Comparison of ENCODE assay signal across 23 cellular contexts in the genomic region with DNA sequence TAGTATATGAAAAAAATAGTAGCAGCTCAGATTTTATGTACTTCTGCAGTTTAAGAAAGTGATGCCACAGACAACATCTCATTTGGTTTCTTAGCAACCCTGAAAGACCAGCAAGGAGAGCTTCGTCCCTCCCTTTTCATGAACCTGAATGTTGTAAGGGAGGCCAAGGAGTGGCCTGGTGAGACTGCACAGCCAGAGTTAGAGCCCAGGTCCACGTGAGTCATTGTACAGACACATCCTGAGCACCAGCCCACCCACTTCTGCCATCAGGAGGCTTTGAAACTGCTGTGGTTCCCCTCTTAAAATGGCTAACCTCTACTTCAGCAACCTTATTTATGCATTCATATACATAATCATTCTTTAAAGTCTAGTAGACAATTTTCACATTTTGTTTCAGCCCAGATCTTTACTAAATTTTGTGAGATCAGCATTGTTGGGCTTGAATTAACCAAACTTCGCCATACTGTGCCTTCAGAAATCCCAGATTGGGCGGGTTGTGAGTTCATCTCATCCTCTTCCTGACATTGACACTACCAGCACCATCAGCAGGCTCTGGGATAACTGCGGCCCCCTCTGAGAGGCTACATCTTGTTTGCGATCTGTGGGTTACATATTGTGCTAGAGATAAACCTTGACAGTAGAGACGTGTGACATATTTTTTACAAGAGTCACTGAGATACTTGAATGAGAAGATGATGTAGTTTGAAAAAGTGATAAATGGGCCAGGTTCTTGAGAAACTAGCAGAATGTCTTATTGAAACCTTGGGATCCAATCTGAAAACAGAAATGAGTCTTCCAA.
DNase-seq lines count a peak whose midpoint lies in the region; ATAC-seq, FAIRE-seq and TF ChIP-seq lines count a peak whose summit lies in the region.
"Had no signal": no experiment of that assay in that cellular context is flagged by ENCODE, and none has a peak within 500 bp of the region (broad histone marks: within the 10 kb centered on the region; RNA-seq: fewer than 3 reads in every experiment).

No MANE protein-coding gene starts in this region.

- no TSS peak for BruUV-seq in mammary epithelial cell (replicated peaks; lab: Mats Ljungman, UMichigan)

- intact Hi-C loops in mammary epithelial cell (cut with micrococcal nuclease): loop anchor here (2.0 kb wide), 1 partner anchor 317 kb away; no protein-coding TSS in a partner anchor
- intact Hi-C loops in pancreas (cut with DNase I): loop anchor here in 2 of 3 donors (5.0 to 10.0 kb wide), 2 partner anchors 97 to 100 kb away; no protein-coding TSS in a partner anchor

- H3K4me1 ChIP-seq in mammary epithelial cell (ENCODE audit: insufficient read depth, low read length) (peaks cover 4% of the 10 kb centered on the region), pancreas (no peaks in the 10 kb centered on the region)
- H3K4me1 ChIP-seq: suprapubic skin had no signal

- H3K36me3 Mint-ChIP-seq in activated T-cell treated with anti-CD3 and anti-CD28 coated beads, Interleukin-2, amount 50 U/mL, for 72 hours (ENCODE audit: insufficient read depth in 2 of 2): no peaks in the 10 kb centered on the region

- 96% methylated on average over 7 of the region's 7 CpGs for WGBS in mammary epithelial cell (ENCODE audit: low coverage, missing lambda C conversion rate)
- WGBS in pancreas, 2 donors: 91 to 95% methylated on average over 7 of the region's 7 CpGs

- no peak for FAIRE-seq in pancreas (lab: Jason Lieb, UNC)

- no peak overlapping the region for H3K4me2 ChIP-seq in mammary epithelial cell (ENCODE audit: insufficient read depth, low read depth, low read length)

- H3K27me3 ChIP-seq in mammary epithelial cell (ENCODE audit: insufficient read depth, low read length) (no peaks in the 10 kb centered on the region), pancreas (no peaks in the 10 kb centered on the region)
- H3K27me3 ChIP-seq: suprapubic skin had no signal

- no peak overlapping the region for H2AFZ ChIP-seq in mammary epithelial cell (ENCODE audit: low read depth, low read length)

- H3K4me1 Mint-ChIP-seq in activated T-cell treated with anti-CD3 and anti-CD28 coated beads, Interleukin-2, amount 50 U/mL, for 72 hours (ENCODE audit: low read depth): no peaks in the 10 kb centered on the region

- H3K9me3 Mint-ChIP-seq in activated T-cell treated with anti-CD3 and anti-CD28 coated beads, Interleukin-2, amount 50 U/mL, for 72 hours: no peaks in the 10 kb centered on the region
- H3K9me3 Mint-ChIP-seq: activated T-cell treated with anti-CD3 and anti-CD28 coated beads, Interleukin-2, amount 50 U/mL, for 24 hours; CD4-positive, alpha-beta memory T cell; nephron progenitor cell had no signal

- dilution Hi-C loops in mammary epithelial cell (cut with HindIII; ENCODE audit: low sequenced_read_pairs): loop anchor here (25.0 kb wide), 1 partner anchor 180 kb away; the partner anchor contains the start of gene DNAJC11

- H3K27me3 Mint-ChIP-seq in activated T-cell treated with anti-CD3 and anti-CD28 coated beads, Interleukin-2, amount 50 U/mL, for 72 hours (ENCODE audit: low read depth): no peaks in the 10 kb centered on the region
- H3K27me3 Mint-ChIP-seq: activated T-cell treated with anti-CD3 and anti-CD28 coated beads, Interleukin-2, amount 50 U/mL, for 24 hours; CD4-positive, alpha-beta memory T cell had no signal

- H3K36me3 ChIP-seq in mammary epithelial cell (ENCODE audit: insufficient read depth, low read length): no peaks in the 10 kb centered on the region
- H3K36me3 ChIP-seq in pancreas: no peaks in the 10 kb centered on the region

- peak; percentile 43 to 99 for ATAC-seq in activated T-cell treated with anti-CD3 and anti-CD28 coated beads, Interleukin-2, amount 50 U/mL, for 72 hours (replicated peaks in 1 of 2)
- no peak for ATAC-seq in pancreas
- ATAC-seq in GM18511 (IDR thresholded peaks at IDR 0.05; ENCODE audit: unreplicated experiment): no peak
- ATAC-seq: esophagus mucosa, SK-N-SH treated with all-trans-retinoic acid at 6 μM for 48 hours had no signal

- H3K9me3 ChIP-seq in mammary epithelial cell (replicated peaks; ENCODE audit: insufficient read depth, low read length): no peaks in the 10 kb centered on the region
- H3K9me3 ChIP-seq in pancreas: no peaks in the 10 kb centered on the region
- H3K9me3 ChIP-seq: suprapubic skin had no signal

- H3K27ac ChIP-seq in mammary epithelial cell (ENCODE audit: insufficient read depth, low read depth, low read length) (no peak overlapping the region), pancreas (no peak overlapping the region)
- H3K27ac ChIP-seq: RWPE1, suprapubic skin had no signal

- peak overlapping the region in 1 of 2 donors; percentile 11 for H3K4me3 Mint-ChIP-seq in activated T-cell treated with anti-CD3 and anti-CD28 coated beads, Interleukin-2, amount 50 U/mL, for 72 hours
- H3K4me3 Mint-ChIP-seq: activated T-cell treated with anti-CD3 and anti-CD28 coated beads, Interleukin-2, amount 50 U/mL, for 24 hours; CD4-positive, alpha-beta memory T cell; nephron progenitor cell had no signal

- in situ Hi-C loops in mammary epithelial cell (cut with MboI; ENCODE audit: low sequenced_read_pairs in 2 of 2): loop anchor here (5.0 to 10.0 kb wide), 2 partner anchors 165 to 177 kb away; no protein-coding TSS in a partner anchor

- no peak overlapping the region for H3K9ac ChIP-seq in mammary epithelial cell (ENCODE audit: insufficient read depth, low read length)

- H4K20me1 ChIP-seq in mammary epithelial cell (ENCODE audit: insufficient read depth, low read length): no peaks in the 10 kb centered on the region

- TF ChIP-seq CTCF in mammary epithelial cell (conservative IDR thresholded peaks at IDR 0.05 in 1 of 2, IDR thresholded peaks at IDR 0.05 in 1 of 2; ENCODE audit: extremely low read depth in 1 of 2, insufficient read depth in 1 of 2, low read depth in 1 of 2, low read length in 2 of 2): no peak
- no peak for TF ChIP-seq CTCF in pancreas (IDR thresholded peaks at IDR 0.05)

- DNase-seq in activated T-cell treated with anti-CD3 and anti-CD28 coated beads, Interleukin-2, amount 50 U/mL, for 72 hours: peak; percentile 5 to 49
- no peak for DNase-seq in activated T-cell treated with anti-CD3 and anti-CD28 coated beads, Interleukin-2, amount 50 U/mL, for 1 hour
- DNase-seq in HT1080 (ENCODE audit: low read depth) (peak; percentile 40), mammary epithelial cell (peak; percentile 15), pancreas (no peak), amniotic stem cell (lab: John Stamatoyannopoulos, UW) (no peak)
- peak; percentile 11 for DNase-seq in stimulated activated CD8-positive, alpha-beta memory T cell treated with anti-CD3 and anti-CD28 coated beads, Interleukin-12 subunit alpha, Interleukin-12 subunit beta, amount 100 ng/mL, for 24 hours (ENCODE audit: extremely low read depth)
- DNase-seq: activated CD4-positive, alpha-beta T cell treated with anti-CD3 and anti-CD28 coated beads for 1 hour; activated T-cell treated with anti-CD3 and anti-CD28 coated beads, Interleukin-2, amount 50 U/mL, for 24 hours; CD4-positive, alpha-beta memory T cell; central memory CD4-positive, alpha-beta T cell; DMS153; NCI-H1092; NCI-H2081 treated with DMSO at 0.1 percent for 48 hours; NCI-H446 treated with DMSO at 0.1 percent for 48 hours; nephron progenitor cell; posterior cingulate gyrus; T1000 had no signal

- no peaks in the 10 kb centered on the region for H3K79me2 ChIP-seq in mammary epithelial cell (ENCODE audit: insufficient read depth, low read length)

- H3K27ac Mint-ChIP-seq in activated T-cell treated with anti-CD3 and anti-CD28 coated beads, Interleukin-2, amount 50 U/mL, for 72 hours: peak overlapping the region; percentile 41
- H3K27ac Mint-ChIP-seq: activated T-cell treated with anti-CD3 and anti-CD28 coated beads, Interleukin-2, amount 50 U/mL, for 24 hours; CD4-positive, alpha-beta memory T cell; nephron progenitor cell had no signal

- H3K4me3 ChIP-seq in mammary epithelial cell (replicated peaks in 1 of 3; ENCODE audit: insufficient read depth in 1 of 3, low read depth in 2 of 3, low read length in 3 of 3): no peak overlapping the region
- no peak overlapping the region for H3K4me3 ChIP-seq in pancreas
- H3K4me3 ChIP-seq: suprapubic skin had no signal

- CTCF ChIA-PET in mammary epithelial cell (lab: Charles Lee; ENCODE audit: low non-redundant PET): no interaction called here

Comparison
In these comparisons a context has a peak if more than half of its experiments do, and no peak if none do; other contexts are left out.
1. DNase-seq: peak in activated T-cell treated with anti-CD3 and anti-CD28 coated beads, Interleukin-2, amount 50 U/mL, for 72 hours (2 of 2), HT1080 (single experiment), mammary epithelial cell (single experiment) and stimulated activated CD8-positive, alpha-beta memory T cell treated with anti-CD3 and anti-CD28 coated beads, Interleukin-12 subunit alpha, Interleukin-12 subunit beta, amount 100 ng/mL, for 24 hours (single experiment); none in activated T-cell treated with anti-CD3 and anti-CD28 coated beads, Interleukin-2, amount 50 U/mL, for 1 hour (single experiment), pancreas (0 of 6) and amniotic stem cell (single experiment).
2. ATAC-seq: peak in activated T-cell treated with anti-CD3 and anti-CD28 coated beads, Interleukin-2, amount 50 U/mL, for 72 hours (2 of 2); none in pancreas (0 of 4) and GM18511 (single experiment).